ENCODE assay signal across 14 cellular contexts in genomic region chr12:50217202-50217601, GRCh38. TPM values are rescaled to one million over a fixed set of nuclear protein-coding genes. Genes with fewer than 3 reads are reported as not detected.
DNase-seq lines count a peak whose midpoint lies in the region; ATAC-seq and TF ChIP-seq lines count a peak whose summit lies in the region.
"Had no signal": no experiment of that assay in that cellular context is flagged by ENCODE, and none has a peak within 500 bp of the region (broad histone marks: within the 10 kb centered on the region; RNA-seq: fewer than 3 reads in every experiment).

No MANE protein-coding gene starts in this region.

- POLR2A ChIA-PET in CD4-positive, alpha-beta T cell (lab: Charles Lee): no interaction called here
- POLR2A ChIA-PET in HCT116 (lab: Charles Lee): interaction anchor here (0.7 kb wide), 1 partner anchor 12 kb away, joined by 3 read pairs; no protein-coding TSS in a partner anchor
- POLR2A ChIA-PET in naive thymus-derived CD8-positive, alpha-beta T cell (lab: Charles Lee): no interaction called here

- no peaks in the 10 kb centered on the region for H3K9me3 Mint-ChIP-seq in CD4-positive, alpha-beta T cell
- no peaks in the 10 kb centered on the region for H3K9me3 Mint-ChIP-seq in naive thymus-derived CD8-positive, alpha-beta T cell
- H3K9me3 Mint-ChIP-seq: activated naive CD4-positive, alpha-beta T cell treated with anti-CD3 and anti-CD28 coated beads, Interleukin-2, amount 10 ng/mL, durations not matched to agents 7 days and 5 days had no signal

- no peaks in the 10 kb centered on the region for H3K9me2 ChIP-seq in HCT116 (ENCODE audit: insufficient read depth)

- H3K4me1 ChIP-seq in HCT116 (ENCODE audit: control insufficient read depth in 1 of 2, insufficient read depth in 2 of 2, low read length in 2 of 2): peaks cover 45 to 92% of the 10 kb centered on the region in 2 experiments
- H3K4me1 ChIP-seq in left lung: peaks cover 0 to 31% of the 10 kb centered on the region in 2 donors

- no TSS peak for BruUV-seq in HCT116 (replicated peaks; lab: Mats Ljungman, UMichigan)

- ATAC-seq in CD4-positive, alpha-beta T cell (ENCODE audit: poor library complexity): no peak
- ATAC-seq in HCT116: no peak
- ATAC-seq in naive thymus-derived CD8-positive, alpha-beta T cell: no peak
- ATAC-seq in GM18520 (IDR thresholded peaks at IDR 0.05; ENCODE audit: unreplicated experiment): no peak
- ATAC-seq in left lung: no peak
- ATAC-seq in HG02970 (IDR thresholded peaks at IDR 0.05; ENCODE audit: low FRiP score, unreplicated experiment): no peak
- ATAC-seq: gastrocnemius medialis had no signal

- no peaks in the 10 kb centered on the region for H3K27me3 ChIP-seq in CD4-positive, alpha-beta T cell (ENCODE audit: control insufficient read depth, insufficient read depth, low read length)
- no peaks in the 10 kb centered on the region for H3K27me3 ChIP-seq in HCT116 (ENCODE audit: insufficient read depth, low read length)
- no peaks in the 10 kb centered on the region for H3K27me3 ChIP-seq in left lung
- H3K27me3 ChIP-seq: gastrocnemius medialis had no signal

- no peak for TF ChIP-seq POLR2A in HCT116 (IDR thresholded peaks at IDR 0.05; ENCODE audit: borderline replicate concordance, extremely low read depth, insufficient read depth, insufficient read length)

- H2AFZ ChIP-seq in HCT116 (ENCODE audit: low read depth, low read length, poor library complexity, severe bottlenecking): no peak overlapping the region

- H3K27ac Mint-ChIP-seq in CD4-positive, alpha-beta T cell: peak overlapping the region; percentile 70
- peak overlapping the region; percentile 60 to 85 (median 76) for H3K27ac Mint-ChIP-seq in naive thymus-derived CD8-positive, alpha-beta T cell
- H3K27ac Mint-ChIP-seq: activated naive CD4-positive, alpha-beta T cell treated with anti-CD3 and anti-CD28 coated beads, Interleukin-2, amount 10 ng/mL, durations not matched to agents 7 days and 5 days had no signal

- H3K4me3 Mint-ChIP-seq in CD4-positive, alpha-beta T cell: peak overlapping the region; percentile 9
- H3K4me3 Mint-ChIP-seq in naive thymus-derived CD8-positive, alpha-beta T cell: peak overlapping the region in 1 of 10 donors; percentile 8
- H3K4me3 Mint-ChIP-seq: activated naive CD4-positive, alpha-beta T cell treated with anti-CD3 and anti-CD28 coated beads, Interleukin-2, amount 10 ng/mL, durations not matched to agents 7 days and 5 days had no signal

- H3K79me2 ChIP-seq in HCT116 (ENCODE audit: insufficient read depth, low read length): peaks cover 96% of the 10 kb centered on the region

- H3K9ac ChIP-seq in HCT116 (ENCODE audit: low read length): peak overlapping the region; percentile 12; the same call in 1 of the 2 replicates

- H4K20me1 ChIP-seq in HCT116 (ENCODE audit: insufficient read depth): no peaks in the 10 kb centered on the region

- intact Hi-C loops in CD4-positive, alpha-beta T cell (cut with DNase I, micrococcal nuclease): loop anchor here in 1 of 2 experiments (10.0 kb wide), 1 partner anchor 418 kb away; no protein-coding TSS in a partner anchor
- intact Hi-C loops in HCT116 (cut with micrococcal nuclease): loop anchor here (5.0 kb wide), 1 partner anchor 85 kb away; no protein-coding TSS in a partner anchor
- intact Hi-C loops in left lung (cut with DNase I): no loop called here

- CTCF ChIA-PET in CD4-positive, alpha-beta T cell (lab: Charles Lee): interaction anchor here (0.9 kb wide), 1 partner anchor 85 kb away, joined by 3 read pairs; no protein-coding TSS in a partner anchor
- CTCF ChIA-PET in HCT116 (lab: Charles Lee): no interaction called here

- peaks cover 0 to 9% of the 10 kb centered on the region in 2 experiments; a peak in 1 of 4 replicates for H3K36me3 ChIP-seq in HCT116 (ENCODE audit: control insufficient read depth in 1 of 2, insufficient read depth in 2 of 2, low read length in 2 of 2)
- H3K36me3 ChIP-seq in left lung: peaks cover 0 to 16% of the 10 kb centered on the region in 2 donors
- H3K36me3 ChIP-seq: gastrocnemius medialis had no signal

- H3K27ac ChIP-seq in CD4-positive, alpha-beta T cell (ENCODE audit: low read depth, low read length): peak overlapping the region; percentile 21
- H3K27ac ChIP-seq in HCT116 (ENCODE audit: low read depth, low read length) (no peak overlapping the region), left lung (no peak overlapping the region)
- H3K27ac ChIP-seq: gastrocnemius medialis had no signal

- no peaks in the 10 kb centered on the region for H3K27me3 Mint-ChIP-seq in CD4-positive, alpha-beta T cell
- H3K27me3 Mint-ChIP-seq in naive thymus-derived CD8-positive, alpha-beta T cell: no peaks in the 10 kb centered on the region
- H3K27me3 Mint-ChIP-seq: activated naive CD4-positive, alpha-beta T cell treated with anti-CD3 and anti-CD28 coated beads, Interleukin-2, amount 10 ng/mL, durations not matched to agents 7 days and 5 days had no signal

- no peak overlapping the region for H3K4me3 ChIP-seq in HCT116 (replicated peaks in 1 of 2; ENCODE audit: low read depth in 1 of 2, low read length in 2 of 2)
- H3K4me3 ChIP-seq in left lung: no peak overlapping the region
- H3K4me3 ChIP-seq: gastrocnemius medialis had no signal

- no peak for TF ChIP-seq RAD21 in HCT116 (IDR thresholded peaks at IDR 0.05; ENCODE audit: low read depth)

- H3K9me3 ChIP-seq in CD4-positive, alpha-beta T cell (ENCODE audit: control insufficient read depth, low read length): no peaks in the 10 kb centered on the region
- H3K9me3 ChIP-seq in HCT116 (ENCODE audit: control insufficient read depth in 1 of 2, insufficient read depth in 1 of 2, low read depth in 1 of 2, low read length in 2 of 2) (no peaks in the 10 kb centered on the region), left lung (no peaks in the 10 kb centered on the region)
- H3K9me3 ChIP-seq: gastrocnemius medialis had no signal

- H3K4me2 ChIP-seq in HCT116 (ENCODE audit: low read length): no peak overlapping the region

- RAD21 ChIA-PET in HCT116 (lab: Charles Lee; ENCODE audit: low non-redundant PET in 1 of 2, low total read pairs in 2 of 2, uncharacterized antibody in 2 of 2, unreplicated experiment in 2 of 2): no interaction called here

- DNase-seq in CD4-positive, alpha-beta T cell: no peak
- DNase-seq in HCT116 (ENCODE audit: low read depth, low spot score) (no peak), amniotic epithelial cell (ENCODE audit: low read depth) (peak; percentile 42), left lung (no peak)
- no peak for DNase-seq in naive thymus-derived CD8-positive, alpha-beta T cell
- no peak for DNase-seq in effector CD8-positive, alpha-beta T cell (lab: John Stamatoyannopoulos, UW)
- DNase-seq: activated naive CD4-positive, alpha-beta T cell treated with anti-CD3 and anti-CD28 coated beads, Interleukin-2, amount 10 ng/mL, durations not matched to agents 7 days and 5 days; caudate nucleus; gastrocnemius medialis; Kasumi-1; NCI-H446; posterior cingulate gyrus had no signal

- no peak for TF ChIP-seq CTCF in CD4-positive, alpha-beta T cell (IDR thresholded peaks at IDR 0.05)
- TF ChIP-seq CTCF in HCT116 (IDR thresholded peaks at IDR 0.05 in 2 of 3, conservative IDR thresholded peaks at IDR 0.05 in 1 of 3; ENCODE audit: borderline replicate concordance in 1 of 3, insufficient read depth in 1 of 3, low read depth in 2 of 3, low read length in 2 of 3) (no peak), left lung (IDR thresholded peaks at IDR 0.05) (no peak)

- no peaks in the 10 kb centered on the region for H3K36me3 Mint-ChIP-seq in CD4-positive, alpha-beta T cell (ENCODE audit: low read depth)
- peaks cover 0 to 11% (median 3%) of the 10 kb centered on the region in 3 donors for H3K36me3 Mint-ChIP-seq in naive thymus-derived CD8-positive, alpha-beta T cell

- H3K4me1 Mint-ChIP-seq in CD4-positive, alpha-beta T cell (ENCODE audit: low read depth): peaks cover 44% of the 10 kb centered on the region
- H3K4me1 Mint-ChIP-seq in naive thymus-derived CD8-positive, alpha-beta T cell: peaks cover 15 to 66% (median 52%) of the 10 kb centered on the region in 4 donors

TF ChIP-seq in HCT116, 20 proteins besides CTCF, POLR2A, EP300 and RAD21:
- TF ChIP-seq FOSL1 (IDR thresholded peaks at IDR 0.05; ENCODE audit: low read depth): no peak
- TF ChIP-seq YY1 (IDR thresholded peaks at IDR 0.05; ENCODE audit: extremely low read depth, insufficient replicate concordance, low read depth, low read length): no peak
- TF ChIP-seq ATF3 (IDR thresholded peaks at IDR 0.05): no peak

RNA-seq across cellular contexts. Expression of gene CERS5, which starts 50.0 kb away (rescaled TPM):
- total RNA-seq in CD4-positive, alpha-beta T cell: 10 to 100 TPM; 42.3 to 44.5 TPM
- total RNA-seq in HCT116 (2021; ENCODE audit: unreplicated experiment) (33.4 TPM), left lung (10 to 100 TPM; 38.1 to 40.1 TPM)
- polyA plus RNA-seq in HCT116 (2012): 30.0 and 31.0 TPM in 2 replicates
- 10 to 100 TPM; 51.0 to 55.7 TPM for total RNA-seq in naive thymus-derived CD8-positive, alpha-beta T cell
- 10 to 100 TPM; 31.0 to 45.0 (median 33.6) TPM for polyA plus RNA-seq in naive thymus-derived CD8-positive, alpha-beta T cell
